In the genomic region with DNA sequence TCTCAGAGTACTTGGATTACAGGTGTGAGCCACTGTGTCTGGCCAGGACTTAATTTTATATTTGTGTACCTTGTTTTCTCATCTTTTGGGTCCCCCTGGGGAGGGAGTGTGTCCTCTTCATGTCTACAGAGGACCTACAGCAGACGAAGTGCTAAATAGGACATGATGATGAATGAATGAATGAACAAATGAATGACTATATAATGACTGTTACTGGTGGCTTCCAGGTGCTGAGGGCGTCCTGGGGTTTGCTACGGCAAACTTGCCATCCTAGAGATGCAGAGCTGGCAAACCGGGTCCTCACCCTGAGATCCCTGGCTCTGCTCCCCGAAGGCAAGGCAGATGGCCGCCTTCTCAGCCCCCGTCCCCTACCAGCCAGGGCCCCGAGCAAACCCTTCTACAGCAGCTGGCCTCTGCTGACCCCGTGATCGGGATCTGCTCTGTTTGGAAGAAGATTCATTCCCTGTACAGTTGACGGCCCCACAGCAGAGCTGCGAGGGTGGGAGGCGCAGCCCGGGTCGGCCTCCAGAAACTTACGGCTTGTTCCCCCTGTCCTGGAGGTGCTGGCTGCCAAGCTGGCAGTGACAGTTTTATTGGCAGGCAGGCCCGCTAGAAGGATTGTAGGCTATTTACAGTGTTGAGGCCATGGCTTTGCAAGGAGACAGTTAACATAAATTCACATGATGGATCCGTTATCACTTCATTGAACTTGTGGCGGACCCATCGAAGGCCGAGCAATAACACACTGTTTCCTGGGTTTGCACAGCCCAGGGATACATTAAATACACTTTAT, we compare ENCODE assay signal across 9 cellular contexts.
A peak's percentile ranks its signal among the peaks of the same experiment; 100 is the strongest.
DNase-seq lines count a peak whose midpoint lies in the region; ATAC-seq and TF ChIP-seq lines count a peak whose summit lies in the region.
"Had no signal": no experiment of that assay in that cellular context is flagged by ENCODE, and none has a peak within 500 bp of the region (broad histone marks: within the 10 kb centered on the region; RNA-seq: fewer than 3 reads in every experiment).

No MANE protein-coding gene starts in this region.

- no peaks in the 10 kb centered on the region for H3K79me2 ChIP-seq in neural progenitor cell (ENCODE audit: low read depth)

- no peak for TF ChIP-seq CTCF in neural progenitor cell (IDR thresholded peaks at IDR 0.05)

- no peak overlapping the region for H3K27ac Mint-ChIP-seq in neural progenitor cell
- H3K27ac Mint-ChIP-seq: CD4-positive, alpha-beta T cell; T-cell had no signal

- no peak overlapping the region for H2AFZ ChIP-seq in neural progenitor cell (replicated peaks)

- H3K27me3 ChIP-seq in neural progenitor cell, result no peaks in the 10 kb centered on the region

- H4K20me1 ChIP-seq in neural progenitor cell (ENCODE audit: low read depth), result no peaks in the 10 kb centered on the region

- H3K4me1 ChIP-seq in neural progenitor cell, result no peaks in the 10 kb centered on the region

- H3K27me3 Mint-ChIP-seq in neural progenitor cell (ENCODE audit: insufficient read depth, low read depth), result peaks cover 13% of the 10 kb centered on the region
- H3K27me3 Mint-ChIP-seq: CD4-positive, alpha-beta T cell; T-cell had no signal

- H3K9ac ChIP-seq in SK-N-MC (ENCODE audit: insufficient read length) (no peak overlapping the region), neural progenitor cell (no peak overlapping the region)

- H3K9me3 Mint-ChIP-seq in neural progenitor cell, result no peaks in the 10 kb centered on the region
- H3K9me3 Mint-ChIP-seq: CD4-positive, alpha-beta T cell; T-cell had no signal

- H3F3A ChIP-seq in neural progenitor cell (ENCODE audit: low read depth), result peaks cover 4% of the 10 kb centered on the region

- ATAC-seq in left ventricle myocardium superior (peak; percentile 88), HG03108 (IDR thresholded peaks at IDR 0.05; ENCODE audit: unreplicated experiment) (no peak), HG02981 (IDR thresholded peaks at IDR 0.05; ENCODE audit: unreplicated experiment) (no peak)

- CTCF ChIA-PET in HEK293T (lab: Yijun Ruan, JAX), result interaction anchor here (0.6 to 1.3 kb wide), 27 partner anchors 9 to 300 kb away, joined by 3 to 14 read pairs (median 4); a partner anchor contains a TSS

- intact Hi-C loops in left ventricle myocardium superior (cut with micrococcal nuclease), result no loop called here

- peaks cover 2% of the 10 kb centered on the region for H3K36me3 Mint-ChIP-seq in neural progenitor cell
- H3K36me3 Mint-ChIP-seq: T-cell had no signal

- H3K4me1 Mint-ChIP-seq in neural progenitor cell, result peaks cover 10% of the 10 kb centered on the region

- DNase-seq in HEK293T (ENCODE audit: extremely low spot score), result no peak
- no peak for DNase-seq in SK-N-MC (ENCODE audit: low read depth, low spot score)
- peak; percentile 67 for DNase-seq in left ventricle myocardium superior
- DNase-seq in retina, result peak; percentile 59
- DNase-seq in neural progenitor cell (ENCODE audit: low spot score), result no peak

- H3K9me3 ChIP-seq in SK-N-MC (ENCODE audit: low read depth, low read length) (no peaks in the 10 kb centered on the region), neural progenitor cell (ENCODE audit: low read depth) (no peaks in the 10 kb centered on the region)

- no peak overlapping the region for H3K4me3 Mint-ChIP-seq in neural progenitor cell
- H3K4me3 Mint-ChIP-seq: CD4-positive, alpha-beta T cell; T-cell had no signal

- H3K27ac ChIP-seq in SK-N-MC (peak overlapping the region; percentile 14; the same call in 1 of the 2 replicates), neural progenitor cell (no peak overlapping the region)

- peak overlapping the region; percentile 53; the same call in 1 of the 2 replicates for H3K4me3 ChIP-seq in SK-N-MC
- no peak overlapping the region for H3K4me3 ChIP-seq in neural progenitor cell

- H3K4me2 ChIP-seq in neural progenitor cell, result no peak overlapping the region

- POLR2A ChIA-PET in HEK293T (lab: Yijun Ruan, JAX), result no interaction called here

- H3K36me3 ChIP-seq in SK-N-MC (ENCODE audit: insufficient read depth, low read length) (no peaks in the 10 kb centered on the region), neural progenitor cell (no peaks in the 10 kb centered on the region)

TF ChIP-seq in HEK293T, 16 proteins besides CTCF, POLR2A, EP300 and RAD21:
- TF ChIP-seq, protein P1, sequence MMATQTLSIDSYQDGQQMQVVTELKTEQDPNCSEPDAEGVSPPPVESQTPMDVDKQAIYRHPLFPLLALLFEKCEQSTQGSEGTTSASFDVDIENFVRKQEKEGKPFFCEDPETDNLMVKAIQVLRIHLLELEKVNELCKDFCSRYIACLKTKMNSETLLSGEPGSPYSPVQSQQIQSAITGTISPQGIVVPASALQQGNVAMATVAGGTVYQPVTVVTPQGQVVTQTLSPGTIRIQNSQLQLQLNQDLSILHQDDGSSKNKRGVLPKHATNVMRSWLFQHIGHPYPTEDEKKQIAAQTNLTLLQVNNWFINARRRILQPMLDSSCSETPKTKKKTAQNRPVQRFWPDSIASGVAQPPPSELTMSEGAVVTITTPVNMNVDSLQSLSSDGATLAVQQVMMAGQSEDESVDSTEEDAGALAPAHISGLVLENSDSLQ (IDR thresholded peaks at IDR 0.05), result peak; percentile 77
- TF ChIP-seq ZNF384 (IDR thresholded peaks at IDR 0.05), result no peak

Comparison
In these comparisons a context has a peak if more than half of its experiments do, and no peak if none do; other contexts are left out.
1. DNase-seq: peak in left ventricle myocardium superior (single experiment) and retina (single experiment); none in HEK293T (single experiment), SK-N-MC (single experiment) and neural progenitor cell (single experiment).